1 cellular context compared by ENCODE assay signal in genomic region chr12:122843472-122843871, GRCh38.
TF ChIP-seq lines count a peak whose summit lies in the region.

No MANE protein-coding gene starts in this region.

TF ChIP-seq in IMR-90, 13 proteins besides CTCF, POLR2A, EP300 and RAD21:
- TF ChIP-seq CHD1 (IDR thresholded peaks at IDR 0.05; ENCODE audit: low read depth, low read length): no peak
- no peak for TF ChIP-seq SMC3 (IDR thresholded peaks at IDR 0.05; ENCODE audit: low read depth, low read length)
- no peak for TF ChIP-seq MXI1 (IDR thresholded peaks at IDR 0.05; ENCODE audit: borderline replicate concordance, low read depth, low read length)
- TF ChIP-seq RCOR1 (IDR thresholded peaks at IDR 0.05; ENCODE audit: insufficient replicate concordance, low read length): no peak
- no peak for TF ChIP-seq BHLHE40 (IDR thresholded peaks at IDR 0.05; ENCODE audit: low read depth, low read length)
- TF ChIP-seq RFX5 (IDR thresholded peaks at IDR 0.05; ENCODE audit: low read depth, low read length): no peak
- no peak for TF ChIP-seq MAZ (IDR thresholded peaks at IDR 0.05; ENCODE audit: borderline replicate concordance, low read depth, low read length)
- no peak for TF ChIP-seq NFE2L2 (IDR thresholded peaks at IDR 0.05; ENCODE audit: low read depth, low read length)
- TF ChIP-seq FOS (IDR thresholded peaks at IDR 0.05; ENCODE audit: low read depth, low read length): no peak
- no peak for TF ChIP-seq ELK1 (IDR thresholded peaks at IDR 0.05; ENCODE audit: borderline replicate concordance, low read depth, low read length)
- no peak for TF ChIP-seq MAFK (IDR thresholded peaks at IDR 0.05; ENCODE audit: low read depth, low read length)
- no peak for TF ChIP-seq USF2 (IDR thresholded peaks at IDR 0.05; ENCODE audit: low read depth, low read length)
